Comparison of ENCODE assay signal across 10 cellular contexts in the genomic region with DNA sequence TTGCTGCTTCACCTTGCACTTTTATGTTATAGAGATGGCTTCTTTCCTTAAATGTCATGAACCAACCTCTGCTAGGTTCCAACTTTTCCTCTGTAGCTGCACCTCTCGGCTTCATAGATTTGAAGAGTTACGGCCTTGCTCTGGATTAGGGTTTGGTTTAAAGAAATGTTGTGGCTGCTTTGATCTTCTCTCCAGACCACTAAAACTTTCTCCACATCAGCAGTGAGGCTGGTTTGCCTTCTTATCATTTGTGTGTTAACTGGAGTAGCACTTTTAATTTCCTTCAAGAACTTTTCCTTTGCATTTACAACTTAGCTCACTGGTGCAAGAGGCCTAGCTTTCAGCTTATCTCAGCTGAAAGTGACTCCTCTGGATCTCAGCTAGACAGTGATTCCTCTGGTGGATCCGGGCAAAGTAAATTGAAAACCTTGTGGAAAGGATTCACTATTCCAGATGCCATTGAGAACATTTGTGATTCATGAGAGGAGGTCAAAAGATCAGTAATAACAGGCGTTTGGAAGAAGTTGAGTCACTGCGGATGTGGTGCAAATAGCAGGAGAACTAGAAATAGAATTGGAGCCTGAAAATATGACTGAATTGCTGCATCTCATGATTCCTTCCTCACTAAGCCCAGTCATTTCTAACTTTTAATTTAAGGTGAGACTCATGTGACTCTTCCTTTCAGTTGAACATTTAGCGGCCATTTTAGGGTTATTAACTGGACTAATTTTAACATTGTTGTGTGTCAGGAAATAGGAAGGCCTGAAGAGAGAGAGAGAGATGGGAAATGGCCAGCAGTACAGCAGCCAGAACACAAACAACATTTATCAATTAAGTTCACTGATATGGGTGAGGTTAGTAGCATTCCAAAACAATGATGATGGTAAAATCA. TPM values are rescaled to one million over a fixed set of nuclear protein-coding genes. Genes with fewer than 3 reads are reported as not detected.
DNase-seq lines count a peak whose midpoint lies in the region; ATAC-seq, FAIRE-seq and TF ChIP-seq lines count a peak whose summit lies in the region.
"Had no signal": no experiment of that assay in that cellular context is flagged by ENCODE, and none has a peak within 500 bp of the region (broad histone marks: within the 10 kb centered on the region; RNA-seq: fewer than 3 reads in every experiment).

No MANE protein-coding gene starts in this region.

- H3K4me1 ChIP-seq in Panc1 (ENCODE audit: control insufficient read depth, insufficient read depth, low read length): no peaks in the 10 kb centered on the region
- no peaks in the 10 kb centered on the region for H3K4me1 ChIP-seq in uterus
- H3K4me1 ChIP-seq: SJCRH30 had no signal

- CTCF ChIA-PET in Panc1 (lab: Charles Lee): no interaction called here

- H3K9me3 ChIP-seq in Panc1 (ENCODE audit: control insufficient read depth, insufficient read depth, low read depth, low read length): no peaks in the 10 kb centered on the region
- H3K9me3 ChIP-seq in uterus: no peaks in the 10 kb centered on the region
- H3K9me3 ChIP-seq: SJCRH30 had no signal

- no peak for TF ChIP-seq CTCF in HFF-Myc (IDR thresholded peaks at IDR 0.05; ENCODE audit: low read depth, low read length, missing control alignments)
- no peak for TF ChIP-seq CTCF in Panc1 (IDR thresholded peaks at IDR 0.05)
- TF ChIP-seq CTCF in uterus (IDR thresholded peaks at IDR 0.05): no peak

- H3K27me3 ChIP-seq in Panc1 (ENCODE audit: control insufficient read depth, insufficient read depth, low read length) (no peaks in the 10 kb centered on the region), uterus (no peaks in the 10 kb centered on the region)
- H3K27me3 ChIP-seq: SJCRH30 had no signal

- H3K4me3 ChIP-seq in HFF-Myc (replicated peaks; ENCODE audit: low read depth, low read length): no peak overlapping the region
- H3K4me3 ChIP-seq in Panc1 (ENCODE audit: low read depth in 2 of 2, low read length in 2 of 2): no peak overlapping the region
- H3K4me3 ChIP-seq in uterus: no peak overlapping the region
- H3K4me3 ChIP-seq: SJCRH30 had no signal

- FAIRE-seq in frontal cortex (lab: Jason Lieb, UNC): no peak

- no TSS peak for BruUV-seq in Panc1 (replicated peaks; lab: Mats Ljungman, UMichigan)

- peak; percentile 81 for ATAC-seq in GM18499 (IDR thresholded peaks at IDR 0.05; ENCODE audit: insufficient read depth, unreplicated experiment)
- ATAC-seq in Panc1: no peak

- intact Hi-C loops in Panc1 (cut with micrococcal nuclease; ENCODE audit: unreplicated experiment): no loop called here
- intact Hi-C loops in uterus (cut with DNase I; ENCODE audit: low total_unique reads): no loop called here

- in situ Hi-C loops in Panc1 (cut with HindIII; ENCODE audit: low pct_unique_long_range_greater_than_20kb, low sequenced_read_pairs): no loop called here

- POLR2A ChIA-PET in Panc1 (lab: Charles Lee): no interaction called here

- H3K36me3 ChIP-seq in Panc1 (ENCODE audit: control insufficient read depth, insufficient read depth, low read length): no peaks in the 10 kb centered on the region
- no peaks in the 10 kb centered on the region for H3K36me3 ChIP-seq in uterus
- H3K36me3 ChIP-seq: SJCRH30 had no signal

- no peak for TF ChIP-seq POLR2A in uterus (IDR thresholded peaks at IDR 0.05)

- H3K27ac ChIP-seq in Panc1 (ENCODE audit: low read length) (no peak overlapping the region), uterus (peak overlapping the region; percentile 56 to 71)
- H3K27ac ChIP-seq: SJCRH30 had no signal

- DNase-seq in HFF-Myc (ENCODE audit: extremely low read depth, low read depth): peak; percentile 97
- peak; percentile 69 for DNase-seq in Panc1 (ENCODE audit: low read depth, low spot score)
- DNase-seq in fibroblast of the conjunctiva (ENCODE audit: low read depth): peak; percentile 82
- peak in 1 of 2 donors; percentile 21 for DNase-seq in uterus
- no peak for DNase-seq in frontal cortex (ENCODE audit: low spot score in 2 of 2)
- DNase-seq in NCI-H2081 treated with DMSO at 0.1 percent for 48 hours (lab: John Stamatoyannopoulos, UW): no peak
- no peak for DNase-seq in NCI-H1048 (lab: John Stamatoyannopoulos, UW)

RNA-seq across cellular contexts. Expression of gene RGS1, which starts 16.2 kb away (rescaled TPM):
- total RNA-seq in Panc1 (2021; ENCODE audit: unreplicated experiment) (not detected), uterus (10 to 100 TPM; 10.7 to 31.5 (median 23.7) TPM), frontal cortex (6.5 TPM)
- not detected for polyA plus RNA-seq in Panc1 (2012; ENCODE audit: insufficient read length)
- total RNA-seq: SJCRH30 had no signal
- polyA plus RNA-seq: neural cell had no signal

Comparison
In these comparisons a context has a peak if more than half of its experiments do, and no peak if none do; other contexts are left out.
1. DNase-seq: peak in HFF-Myc (single experiment), Panc1 (single experiment) and fibroblast of the conjunctiva (single experiment); none in frontal cortex (0 of 2), NCI-H2081 treated with DMSO at 0.1 percent for 48 hours (single experiment) and NCI-H1048 (single experiment).